Comparison of ENCODE assay signal across 8 cellular contexts in genomic region chr2:233061591-233062446, GRCh38. TPM values are rescaled to one million over a fixed set of nuclear protein-coding genes. Genes with fewer than 3 reads are reported as not detected.
DNase-seq lines count a peak whose midpoint lies in the region; ATAC-seq and TF ChIP-seq lines count a peak whose summit lies in the region.

No MANE protein-coding gene starts in this region.

- peaks cover 60% of the 10 kb centered on the region for H3K4me1 Mint-ChIP-seq in activated naive CD4-positive, alpha-beta T cell treated with anti-CD3 and anti-CD28 coated beads, Interleukin-2, amount 50 U/mL, for 24 hours

- no peak for TF ChIP-seq POLR2A in suprapubic skin (IDR thresholded peaks at IDR 0.05)

- H3K36me3 ChIP-seq in suprapubic skin, result no peaks in the 10 kb centered on the region

- peak; percentile 26 for ATAC-seq in GM18870 (IDR thresholded peaks at IDR 0.05; ENCODE audit: unreplicated experiment)

- TF ChIP-seq EP300 in suprapubic skin (IDR thresholded peaks at IDR 0.05), result no peak

- H3K4me3 Mint-ChIP-seq in activated naive CD4-positive, alpha-beta T cell treated with anti-CD3 and anti-CD28 coated beads, Interleukin-2, amount 50 U/mL, for 24 hours, result peak overlapping the region; percentile 94

- H3K27me3 ChIP-seq in layer of hippocampus (ENCODE audit: control insufficient read depth, insufficient read depth, low read length), result no peaks in the 10 kb centered on the region
- no peaks in the 10 kb centered on the region for H3K27me3 ChIP-seq in suprapubic skin

- no peaks in the 10 kb centered on the region for H3K27me3 Mint-ChIP-seq in activated naive CD4-positive, alpha-beta T cell treated with anti-CD3 and anti-CD28 coated beads, Interleukin-2, amount 50 U/mL, for 24 hours

- H3K9me3 ChIP-seq in suprapubic skin, result no peaks in the 10 kb centered on the region

- H3K27ac Mint-ChIP-seq in activated naive CD4-positive, alpha-beta T cell treated with anti-CD3 and anti-CD28 coated beads, Interleukin-2, amount 50 U/mL, for 24 hours, result peak overlapping the region; percentile 95

- H3K9me3 Mint-ChIP-seq in activated naive CD4-positive, alpha-beta T cell treated with anti-CD3 and anti-CD28 coated beads, Interleukin-2, amount 50 U/mL, for 24 hours, result no peaks in the 10 kb centered on the region

- peaks cover 3% of the 10 kb centered on the region for H3K36me3 Mint-ChIP-seq in activated naive CD4-positive, alpha-beta T cell treated with anti-CD3 and anti-CD28 coated beads, Interleukin-2, amount 50 U/mL, for 24 hours

- DNase-seq in AG08395 (ENCODE audit: low spot score), result peak; percentile 26
- no peak for DNase-seq in Jurkat, Clone E6-1 (ENCODE audit: low read depth, low spot score)
- DNase-seq in suprapubic skin (ENCODE audit: low spot score in 2 of 2), result peak; percentile 64 to 82
- no peak for DNase-seq in cerebellar nuclear complex (lab: John Stamatoyannopoulos, UW)
- DNase-seq in occipital lobe (lab: John Stamatoyannopoulos, UW), result no peak

- H3K27ac ChIP-seq in layer of hippocampus (ENCODE audit: low read depth, low read length) (peak overlapping the region; percentile 58), suprapubic skin (peak overlapping the region; percentile 67)

- H3K4me3 ChIP-seq in Jurkat, Clone E6-1 (ENCODE audit: low read length), result peak overlapping the region; percentile 95
- peak overlapping the region; percentile 43 for H3K4me3 ChIP-seq in suprapubic skin

- H3K4me1 ChIP-seq in suprapubic skin, result peaks cover 22% of the 10 kb centered on the region

- TF ChIP-seq CTCF in suprapubic skin (IDR thresholded peaks at IDR 0.05), result peak in 1 of 2 donors; percentile 8

- WGBS in suprapubic skin, result 59% methylated on average over 10 of the region's 12 CpGs

RNA-seq across cellular contexts. Expression of gene INPP5D, which starts 1.7 kb away (rescaled TPM):
- polyA plus RNA-seq in Jurkat, Clone E6-1 (2012; ENCODE audit: insufficient read depth, insufficient read length), result 19.7 TPM
- total RNA-seq in suprapubic skin, result 10 to 100 TPM in 2 of 4 donors, 1 to 10 TPM in 2; 6.5 to 18.7 (median 11.5) TPM
- 2.5 TPM for total RNA-seq in occipital lobe

RNA-seq across cellular contexts. Expression of gene NEU2, which starts 29.3 kb away (rescaled TPM):
- not detected for polyA plus RNA-seq in Jurkat, Clone E6-1 (2012; ENCODE audit: insufficient read depth, insufficient read length)
- total RNA-seq in suprapubic skin, result 10 to 100 TPM in 1 of 4 donors, 1 to 10 TPM in 3; 1.7 to 19.9 (median 5.8) TPM
- not detected for total RNA-seq in occipital lobe

RNA-seq across cellular contexts. Expression of gene NGEF, which starts 48.8 kb away (rescaled TPM):
- polyA plus RNA-seq in Jurkat, Clone E6-1 (2012; ENCODE audit: insufficient read depth, insufficient read length), result not detected
- total RNA-seq in suprapubic skin (10 to 100 TPM; 14.4 to 25.0 (median 17.9) TPM), occipital lobe (22.8 TPM)

Comparison
In these comparisons a context has a peak if more than half of its experiments do, and no peak if none do; other contexts are left out.
1. DNase-seq: peak in AG08395 (single experiment) and suprapubic skin (2 of 2); none in Jurkat, Clone E6-1 (single experiment), cerebellar nuclear complex (0 of 2) and occipital lobe (single experiment).